ENCODE assay signal across 11 cellular contexts in the genomic region with DNA sequence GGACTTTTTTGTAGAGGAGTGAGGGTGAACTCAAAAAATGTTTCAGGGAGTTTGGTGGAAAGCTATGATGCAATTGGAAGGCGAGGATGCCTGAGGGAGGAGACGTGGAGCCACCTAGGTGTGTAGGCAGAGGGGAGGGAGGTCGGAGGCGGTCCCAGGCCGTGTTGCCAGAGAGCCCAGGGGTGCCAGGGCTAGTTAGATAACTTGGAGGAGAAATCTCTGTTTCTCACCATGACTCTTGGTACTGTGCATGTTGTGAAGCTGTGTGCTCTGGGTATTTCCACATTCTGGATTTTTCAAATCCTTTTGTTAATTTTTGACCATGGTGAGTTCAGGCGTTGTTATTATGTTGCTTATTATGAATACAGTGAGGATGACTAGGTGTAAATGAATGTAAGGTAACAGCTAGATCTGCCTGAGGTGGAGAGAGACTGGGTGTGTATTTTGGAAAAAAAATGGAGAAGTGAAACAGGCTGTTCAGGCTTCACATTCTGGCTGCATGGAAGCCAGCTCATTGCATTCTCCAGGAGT. TPM values are rescaled to one million over a fixed set of nuclear protein-coding genes. Genes with fewer than 3 reads are reported as not detected.
DNase-seq lines count a peak whose midpoint lies in the region; ATAC-seq, FAIRE-seq and TF ChIP-seq lines count a peak whose summit lies in the region.
"Had no signal": no experiment of that assay in that cellular context is flagged by ENCODE, and none has a peak within 500 bp of the region (broad histone marks: within the 10 kb centered on the region; RNA-seq: fewer than 3 reads in every experiment).

No MANE protein-coding gene starts in this region.

- H3K4me3 Mint-ChIP-seq in stimulated activated effector memory CD8-positive, alpha-beta T cell treated with anti-CD3 and anti-CD28 coated beads, Interleukin-12 subunit alpha, Interleukin-12 subunit beta, amount 100 ng/mL, for 72 hours, result peak overlapping the region; percentile 77

- peak; percentile 28 for TF ChIP-seq POLR2A in GM18526 (IDR thresholded peaks at IDR 0.05; ENCODE audit: extremely low read depth, insufficient read length)

- peak; percentile 21 for FAIRE-seq in RCC 7860 (lab: Jason Lieb, UNC)

- H3K4me3 ChIP-seq in esophagus (ENCODE audit: low read depth in 1 of 2, low read length in 2 of 2), result no peak overlapping the region

- H3K9me3 ChIP-seq in esophagus (ENCODE audit: control insufficient read depth in 2 of 2, insufficient read depth in 1 of 2, low read depth in 1 of 2, low read length in 1 of 2), result no peaks in the 10 kb centered on the region

- 48 to 52% methylated on average over 6 of the region's 6 CpGs for WGBS in esophagus, 2 donors

- H3K36me3 Mint-ChIP-seq in stimulated activated effector memory CD8-positive, alpha-beta T cell treated with anti-CD3 and anti-CD28 coated beads, Interleukin-12 subunit alpha, Interleukin-12 subunit beta, amount 100 ng/mL, for 72 hours, result peaks cover 31% of the 10 kb centered on the region

- H3K27ac Mint-ChIP-seq in stimulated activated effector memory CD8-positive, alpha-beta T cell treated with anti-CD3 and anti-CD28 coated beads, Interleukin-12 subunit alpha, Interleukin-12 subunit beta, amount 100 ng/mL, for 72 hours, result peak overlapping the region; percentile 85
- H3K27ac Mint-ChIP-seq: T-helper 2 cell treated with Interferon-gamma antibody and Interleukin-4, amounts not matched to agents 5 μg/mL and 100 μg/mL, for 36 hours had no signal

- H3K36me3 ChIP-seq in esophagus (ENCODE audit: control insufficient read depth in 2 of 2, insufficient read depth in 2 of 2, low read length in 1 of 2), result no peaks in the 10 kb centered on the region

- H3K4me1 Mint-ChIP-seq in stimulated activated effector memory CD8-positive, alpha-beta T cell treated with anti-CD3 and anti-CD28 coated beads, Interleukin-12 subunit alpha, Interleukin-12 subunit beta, amount 100 ng/mL, for 72 hours, result peaks cover 61% of the 10 kb centered on the region

- no peak for ATAC-seq in stimulated activated effector memory CD8-positive, alpha-beta T cell treated with anti-CD3 and anti-CD28 coated beads, Interleukin-12 subunit alpha, Interleukin-12 subunit beta, amount 100 ng/mL, for 72 hours
- ATAC-seq in HG02610 (IDR thresholded peaks at IDR 0.05; ENCODE audit: unreplicated experiment), result no peak

- no peaks in the 10 kb centered on the region for H3K4me1 ChIP-seq in esophagus (ENCODE audit: control insufficient read depth in 2 of 2, insufficient read depth in 2 of 2, low read length in 1 of 2)

- DNase-seq in RCC 7860 (ENCODE audit: low spot score), result peak; percentile 47
- DNase-seq in stimulated activated effector memory CD8-positive, alpha-beta T cell treated with anti-CD3 and anti-CD28 coated beads, Interleukin-12 subunit alpha, Interleukin-12 subunit beta, amount 100 ng/mL, for 72 hours (ENCODE audit: low spot score in 2 of 2), result no peak
- no peak for DNase-seq in SKM-1 (lab: John Stamatoyannopoulos, UW; ENCODE audit: unreplicated experiment)
- DNase-seq in AG20443 (ENCODE audit: low spot score), result no peak
- no peak for DNase-seq in NCI-H748 (lab: John Stamatoyannopoulos, UW; ENCODE audit: unreplicated experiment)
- DNase-seq: islet precursor cell, NCI-H1105 treated with DMSO at 0.1 percent for 48 hours had no signal

- peaks cover 0 to 6% of the 10 kb centered on the region in 2 donors for H3K27me3 ChIP-seq in esophagus (ENCODE audit: control insufficient read depth in 1 of 2, insufficient read depth in 2 of 2, low read length in 2 of 2)

- no peaks in the 10 kb centered on the region for H3K9me3 Mint-ChIP-seq in stimulated activated effector memory CD8-positive, alpha-beta T cell treated with anti-CD3 and anti-CD28 coated beads, Interleukin-12 subunit alpha, Interleukin-12 subunit beta, amount 100 ng/mL, for 72 hours
- H3K9me3 Mint-ChIP-seq: T-helper 2 cell treated with Interferon-gamma antibody and Interleukin-4, amounts not matched to agents 5 μg/mL and 100 μg/mL, for 36 hours had no signal

- peak overlapping the region; percentile 67 to 86 for H3K27ac ChIP-seq in esophagus (ENCODE audit: low read depth in 2 of 2, low read length in 1 of 2)

RNA-seq across cellular contexts. Expression of a gene that starts 4.5 kb away (rescaled TPM):
- polyA plus RNA-seq in esophagus, result 10 to 100 TPM; 23.8 to 24.7 TPM

RNA-seq across cellular contexts. Expression of a gene that starts 40.5 kb away (rescaled TPM):
- 1 to 10 TPM in 1 of 2 donors, under 1 TPM in 1; 0.85 to 1.2 TPM for polyA plus RNA-seq in esophagus

RNA-seq across cellular contexts. Expression of a gene that starts 41.0 kb away (rescaled TPM):
- 1 to 10 TPM; 6.1 to 6.6 TPM for polyA plus RNA-seq in esophagus

RNA-seq across cellular contexts. Expression of a gene that starts 41.1 kb away (rescaled TPM):
- 10 to 100 TPM; 19.5 to 47.6 TPM for polyA plus RNA-seq in esophagus
